In the genomic region with DNA sequence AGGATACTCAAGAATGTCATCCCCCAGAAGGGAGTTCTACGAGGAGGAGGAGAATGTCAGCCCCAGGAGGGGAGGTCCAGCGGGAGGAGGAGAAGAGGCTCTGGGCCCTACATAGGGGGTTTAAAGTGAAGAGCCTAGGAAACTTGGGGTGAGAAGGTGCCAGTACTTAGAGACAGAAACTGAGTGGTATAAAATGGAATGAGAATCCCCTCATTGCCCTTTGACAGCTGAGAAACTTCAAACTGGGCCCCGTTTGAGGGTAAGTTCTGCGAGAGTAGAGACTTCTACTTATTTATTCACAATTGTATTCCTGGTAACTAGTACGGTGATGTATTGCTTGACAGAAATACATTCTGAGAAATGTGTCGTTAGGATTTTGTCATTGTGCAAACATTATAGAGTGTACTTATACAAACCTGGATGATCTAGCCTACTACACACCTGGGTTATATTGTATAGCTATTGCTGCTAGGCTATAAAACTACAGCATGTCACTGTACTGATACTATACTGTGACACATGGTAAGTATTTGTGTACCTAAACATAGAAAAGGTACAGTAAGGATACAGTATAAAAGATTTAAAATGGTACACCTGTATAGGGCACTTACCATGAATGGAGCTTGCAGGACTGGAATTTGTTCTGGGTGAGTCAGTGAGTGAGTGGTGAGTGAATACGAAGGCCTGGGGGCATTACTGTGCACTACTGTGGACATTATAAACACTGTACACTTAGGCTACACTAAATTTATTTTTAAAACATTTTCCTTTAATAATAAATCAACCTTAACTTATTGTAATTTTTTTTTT, we compare ENCODE assay signal across 9 cellular contexts.
DNase-seq lines count a peak whose midpoint lies in the region; ATAC-seq lines count a peak whose summit lies in the region.
"Had no signal": no experiment of that assay in that cellular context is flagged by ENCODE, and none has a peak within 500 bp of the region (broad histone marks: within the 10 kb centered on the region; RNA-seq: fewer than 3 reads in every experiment).

No MANE protein-coding gene starts in this region.

- H3K4me3 ChIP-seq in thymus (ENCODE audit: low read length): no peak overlapping the region

- ATAC-seq in GM18519 (IDR thresholded peaks at IDR 0.05; ENCODE audit: low FRiP score, unreplicated experiment): no peak
- ATAC-seq: T-helper 17 cell had no signal

- H3K36me3 ChIP-seq in thymus (ENCODE audit: control insufficient read depth, insufficient read depth): no peaks in the 10 kb centered on the region

- H3K4me1 ChIP-seq in thymus (ENCODE audit: control insufficient read depth, insufficient read depth, low read length): no peaks in the 10 kb centered on the region

- peak in 2 of 3 experiments; percentile 39 to 40 for DNase-seq in NCI-H1417 (lab: John Stamatoyannopoulos, UW)
- no peak for DNase-seq in NCI-H1417 treated with DMSO at 0.1 percent for 48 hours (lab: John Stamatoyannopoulos, UW)
- peak; percentile 9 for DNase-seq in amniotic stem cell (lab: John Stamatoyannopoulos, UW)
- DNase-seq in kidney glomerular epithelial cell (lab: John Stamatoyannopoulos, UW): peak; percentile 42
- DNase-seq in DMS114 treated with DMSO at 0.1 percent for 48 hours (lab: John Stamatoyannopoulos, UW; ENCODE audit: unreplicated experiment): no peak
- DNase-seq in inferior parietal cortex (ENCODE audit: extremely low spot score): no peak
- DNase-seq: T-helper 17 cell had no signal

- no peaks in the 10 kb centered on the region for H3K9me3 ChIP-seq in thymus (ENCODE audit: control insufficient read depth)

- peak overlapping the region; percentile 81 for H3K27ac ChIP-seq in thymus (ENCODE audit: low read depth)

- 94% methylated on average over 7 of the region's 7 CpGs for WGBS in thymus

- H3K27me3 ChIP-seq in thymus (ENCODE audit: control insufficient read depth, insufficient read depth): no peaks in the 10 kb centered on the region

Comparison
In these comparisons a context has a peak if more than half of its experiments do, and no peak if none do; other contexts are left out.
1. DNase-seq: peak in NCI-H1417 (2 of 3), amniotic stem cell (single experiment) and kidney glomerular epithelial cell (single experiment); none in NCI-H1417 treated with DMSO at 0.1 percent for 48 hours (single experiment), DMS114 treated with DMSO at 0.1 percent for 48 hours (single experiment) and inferior parietal cortex (single experiment).